ENCODE assay signal across 15 cellular contexts in the genomic region with DNA sequence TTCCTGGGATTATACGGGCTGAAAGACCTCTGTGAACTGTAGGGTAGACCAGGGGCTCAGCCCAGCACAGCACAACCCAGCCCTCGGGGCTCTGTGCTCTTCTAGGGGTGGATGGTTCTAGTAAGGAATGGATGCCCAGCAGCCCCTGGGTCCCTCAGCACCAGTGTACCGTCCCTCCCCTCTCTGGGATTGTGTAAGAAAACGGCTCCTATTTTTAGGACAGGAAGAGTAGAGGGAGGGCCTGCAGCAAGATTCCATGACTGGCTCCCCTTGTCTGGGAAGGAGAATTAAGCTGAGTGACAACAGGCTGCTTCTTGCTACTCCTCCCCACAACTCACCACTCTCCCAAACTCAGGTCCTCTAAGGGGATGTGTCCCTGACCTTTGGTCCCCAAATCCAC.
A peak's percentile ranks its signal among the peaks of the same experiment; 100 is the strongest.
DNase-seq lines count a peak whose midpoint lies in the region; ATAC-seq and TF ChIP-seq lines count a peak whose summit lies in the region.
"Had no signal": no experiment of that assay in that cellular context is flagged by ENCODE, and none has a peak within 500 bp of the region (broad histone marks: within the 10 kb centered on the region; RNA-seq: fewer than 3 reads in every experiment).

No MANE protein-coding gene starts in this region.

- H3K27ac Mint-ChIP-seq in GM23338, result peak overlapping the region; percentile 31; the same call in 1 of the 2 replicates
- no peak overlapping the region for H3K27ac Mint-ChIP-seq in activated CD4-positive, alpha-beta memory T cell treated with anti-CD3 and anti-CD28 coated beads, Interleukin-2, amount 10 ng/mL, durations not matched to agents 7 days and 5 days
- H3K27ac Mint-ChIP-seq: B cell; CD4-positive, alpha-beta T cell had no signal

- H3K4me2 ChIP-seq in GM23338 (0 out of 2 replicates have a peak overlapping the region, but pooled peaks have one; percentile 29), neuronal stem cell (ENCODE audit: insufficient read depth, low read length, poor library complexity, severe bottlenecking) (no peak overlapping the region)

- no peak overlapping the region for H3K9ac ChIP-seq in neuronal stem cell (ENCODE audit: low read depth, low read length, poor library complexity)

- H3K4me1 Mint-ChIP-seq in GM23338, result peaks cover 66% of the 10 kb centered on the region
- H3K4me1 Mint-ChIP-seq in activated CD4-positive, alpha-beta memory T cell treated with anti-CD3 and anti-CD28 coated beads, Interleukin-2, amount 10 ng/mL, durations not matched to agents 7 days and 5 days, result peaks cover 7% of the 10 kb centered on the region
- H3K4me1 Mint-ChIP-seq: B cell had no signal

- H3K4me3 ChIP-seq in GM23338, result no peak overlapping the region
- no peak overlapping the region for H3K4me3 ChIP-seq in neuronal stem cell (ENCODE audit: low read length in 2 of 2)
- H3K4me3 ChIP-seq: GM12878 had no signal

- POLR2A ChIA-PET in activated CD4-positive, alpha-beta memory T cell treated with anti-CD3 and anti-CD28 coated beads, Interleukin-2, amount 10 ng/mL, durations not matched to agents 7 days and 5 days (lab: Charles Lee), result no interaction called here

- H3K9me2 ChIP-seq in GM23338 (ENCODE audit: insufficient read depth), result no peaks in the 10 kb centered on the region

- CTCF ChIA-PET in activated CD4-positive, alpha-beta memory T cell treated with anti-CD3 and anti-CD28 coated beads, Interleukin-2, amount 10 ng/mL, durations not matched to agents 7 days and 5 days (lab: Charles Lee), result no interaction called here

- H2BK15ac ChIP-seq in neuronal stem cell (ENCODE audit: low read length), result no peak overlapping the region

- no peak overlapping the region for H4K91ac ChIP-seq in neuronal stem cell (ENCODE audit: low read depth, low read length, poor library complexity)

- no peak overlapping the region for H4K8ac ChIP-seq in neuronal stem cell (ENCODE audit: low read depth, low read length)

- no peak overlapping the region for H2BK120ac ChIP-seq in neuronal stem cell (ENCODE audit: low read depth, low read length)

- no peak for TF ChIP-seq CTCF in GM23338 (conservative IDR thresholded peaks at IDR 0.05; ENCODE audit: low read depth in 2 of 2)

- H2AFZ ChIP-seq in GM23338 (no peak overlapping the region), neuronal stem cell (ENCODE audit: low read length) (no peak overlapping the region)

- 0 out of 3 replicates have a peak, but pooled peaks cover 4% of the 10 kb centered on the region for H3K36me3 Mint-ChIP-seq in GM23338 (ENCODE audit: low read depth)
- H3K36me3 Mint-ChIP-seq in activated CD4-positive, alpha-beta memory T cell treated with anti-CD3 and anti-CD28 coated beads, Interleukin-2, amount 10 ng/mL, durations not matched to agents 7 days and 5 days (ENCODE audit: low read depth), result no peaks in the 10 kb centered on the region

- ATAC-seq in GM23338 (no peak), HG02678 (IDR thresholded peaks at IDR 0.05; ENCODE audit: unreplicated experiment) (no peak), GM21526 (IDR thresholded peaks at IDR 0.05; ENCODE audit: low FRiP score, unreplicated experiment) (no peak), GM18909 (IDR thresholded peaks at IDR 0.05; ENCODE audit: poor library complexity, unreplicated experiment) (no peak)
- ATAC-seq: GM12878, HepG2 had no signal

- H3K27ac ChIP-seq in GM23338 (ENCODE audit: low read depth) (no peak overlapping the region), neuronal stem cell (replicated peaks; ENCODE audit: low read length) (no peak overlapping the region)

- WGBS in neuronal stem cell (ENCODE audit: extremely low coverage in 2 of 2, insufficient read length in 2 of 2, insufficient replicate concordance in 1 of 2), 2 donors, result no CpG with 5 or more reads among the region's 4 CpGs

- no peaks in the 10 kb centered on the region for H3K79me2 ChIP-seq in GM23338 (replicated peaks; ENCODE audit: insufficient read depth)

- H3K14ac ChIP-seq in neuronal stem cell (ENCODE audit: low read length), result no peak overlapping the region

- peaks cover 5% of the 10 kb centered on the region for H3K27me3 Mint-ChIP-seq in GM23338 (ENCODE audit: insufficient read depth, low read depth, poor library complexity)
- H3K27me3 Mint-ChIP-seq in activated CD4-positive, alpha-beta memory T cell treated with anti-CD3 and anti-CD28 coated beads, Interleukin-2, amount 10 ng/mL, durations not matched to agents 7 days and 5 days, result peaks cover 27% of the 10 kb centered on the region

- H3K36me3 ChIP-seq in GM23338 (ENCODE audit: insufficient read depth) (no peaks in the 10 kb centered on the region), neuronal stem cell (replicated peaks in 1 of 2; ENCODE audit: control insufficient read depth in 2 of 2, insufficient read depth in 2 of 2, low read length in 2 of 2) (no peaks in the 10 kb centered on the region)

- peak overlapping the region; percentile 36 for H3K18ac ChIP-seq in neuronal stem cell (ENCODE audit: low read length)

- H3K23ac ChIP-seq in neuronal stem cell (ENCODE audit: low read depth, low read length, poor library complexity), result no peak overlapping the region

- no peaks in the 10 kb centered on the region for H3K79me1 ChIP-seq in neuronal stem cell (ENCODE audit: low read depth, low read length)

- H3K4me3 Mint-ChIP-seq in GM23338, result no peak overlapping the region
- H3K4me3 Mint-ChIP-seq in activated CD4-positive, alpha-beta memory T cell treated with anti-CD3 and anti-CD28 coated beads, Interleukin-2, amount 10 ng/mL, durations not matched to agents 7 days and 5 days, result no peak overlapping the region
- H3K4me3 Mint-ChIP-seq: B cell; CD4-positive, alpha-beta T cell had no signal

- H3K27me3 ChIP-seq in GM23338 (ENCODE audit: insufficient read depth), result no peaks in the 10 kb centered on the region
- H3K27me3 ChIP-seq in neuronal stem cell (ENCODE audit: control insufficient read depth in 3 of 3, insufficient read depth in 3 of 3, low read depth in 1 of 3, low read length in 3 of 3), result peaks cover 0 to 8% (median 0%) of the 10 kb centered on the region in 3 experiments

- DNase-seq in GM23338 (ENCODE audit: low spot score), result no peak
- DNase-seq in SK-MEL-5 (ENCODE audit: low read depth, low spot score), result peak; percentile 64
- DNase-seq in foreskin melanocyte, result peak; percentile 66
- no peak for DNase-seq in neuronal stem cell (ENCODE audit: low spot score)
- DNase-seq in activated CD4-positive, alpha-beta memory T cell treated with anti-CD3 and anti-CD28 coated beads, Interleukin-2, amount 10 ng/mL, durations not matched to agents 7 days and 5 days, result no peak
- DNase-seq: C1 segment of cervical spinal cord; CD4-positive, alpha-beta T cell; DMS79; H7 had no signal

- H3F3A ChIP-seq in GM23338 (replicated peaks; ENCODE audit: low read depth), result no peaks in the 10 kb centered on the region

- H4K20me1 ChIP-seq in GM23338 (replicated peaks; ENCODE audit: insufficient read depth), result no peaks in the 10 kb centered on the region

- H3K9me3 Mint-ChIP-seq in GM23338, result peaks cover 7% of the 10 kb centered on the region
- H3K9me3 Mint-ChIP-seq in activated CD4-positive, alpha-beta memory T cell treated with anti-CD3 and anti-CD28 coated beads, Interleukin-2, amount 10 ng/mL, durations not matched to agents 7 days and 5 days, result no peaks in the 10 kb centered on the region

- no peaks in the 10 kb centered on the region for H3K9me3 ChIP-seq in neuronal stem cell (replicated peaks in 1 of 2; ENCODE audit: control insufficient read depth in 2 of 2, insufficient read depth in 1 of 2, low read depth in 1 of 2, low read length in 2 of 2)

- H2BK12ac ChIP-seq in neuronal stem cell (ENCODE audit: low read length), result no peak overlapping the region

- H2BK5ac ChIP-seq in neuronal stem cell (ENCODE audit: low read length), result no peak overlapping the region

- in situ Hi-C loops in SK-MEL-5 (cut with HindIII; ENCODE audit: low pct_unique_long_range_greater_than_20kb, low sequenced_read_pairs), result no loop called here

- H2AK5ac ChIP-seq in neuronal stem cell (ENCODE audit: low read depth, low read length), result no peak overlapping the region

- H3K4me1 ChIP-seq in GM23338 (ENCODE audit: insufficient read depth), result peaks cover 55% of the 10 kb centered on the region
- peaks cover 0 to 5% of the 10 kb centered on the region in 2 donors for H3K4me1 ChIP-seq in neuronal stem cell (ENCODE audit: control insufficient read depth in 2 of 2, insufficient read depth in 1 of 2, low read depth in 1 of 2, low read length in 2 of 2)

- H3K4ac ChIP-seq in neuronal stem cell (ENCODE audit: low read length), result no peak overlapping the region

TF ChIP-seq in GM23338, 12 proteins besides CTCF, POLR2A, EP300 and RAD21 (continues in another document):
- TF ChIP-seq JUNB (IDR thresholded peaks at IDR 0.05; ENCODE audit: unreplicated experiment) (no peak), STAT1 (IDR thresholded peaks at IDR 0.05; ENCODE audit: unreplicated experiment) (no peak)

Comparison
In these comparisons a context has a peak if more than half of its experiments do, and no peak if none do; other contexts are left out.
1. DNase-seq: peak in SK-MEL-5 (single experiment) and foreskin melanocyte (single experiment); none in GM23338 (single experiment), neuronal stem cell (single experiment) and activated CD4-positive, alpha-beta memory T cell treated with anti-CD3 and anti-CD28 coated beads, Interleukin-2, amount 10 ng/mL, durations not matched to agents 7 days and 5 days (single experiment).